ENCODE assay signal across 18 cellular contexts in genomic region chr17:79272666-79273219, GRCh38.
DNase-seq lines count a peak whose midpoint lies in the region; ATAC-seq and TF ChIP-seq lines count a peak whose summit lies in the region.
"Had no signal": no experiment of that assay in that cellular context is flagged by ENCODE, and none has a peak within 500 bp of the region (broad histone marks: within the 10 kb centered on the region; RNA-seq: fewer than 3 reads in every experiment).

No MANE protein-coding gene starts in this region.

- H3K27ac Mint-ChIP-seq in endodermal cell, result peak overlapping the region; percentile 26
- H3K27ac Mint-ChIP-seq in stimulated activated naive B cell treated with anti-CD40 and anti-IgM and Interleukin-4, amounts not matched to agents 10 μg/mL and 1 μg/mL and 100 μg/mL, for 72 hours, result no peak overlapping the region
- H3K27ac Mint-ChIP-seq: activated naive CD8-positive, alpha-beta T cell treated with anti-CD3 and anti-CD28 coated beads for 36 hours; HFFc6 had no signal

- no peak overlapping the region for H3K9ac ChIP-seq in endodermal cell (ENCODE audit: extremely low read depth, low read length, poor library complexity, severe bottlenecking)

- 85 to 89% methylated on average over 7 to 9 of the region's 9 CpGs for WGBS in endodermal cell (ENCODE audit: insufficient coverage in 1 of 2, insufficient read length in 1 of 2), 2 experiments

- H3K36me3 Mint-ChIP-seq in endodermal cell (ENCODE audit: low read depth), result no peaks in the 10 kb centered on the region
- H3K36me3 Mint-ChIP-seq in stimulated activated naive B cell treated with anti-CD40 and anti-IgM and Interleukin-4, amounts not matched to agents 10 μg/mL and 1 μg/mL and 100 μg/mL, for 72 hours, result no peaks in the 10 kb centered on the region
- H3K36me3 Mint-ChIP-seq: activated naive CD8-positive, alpha-beta T cell treated with anti-CD3 and anti-CD28 coated beads for 36 hours had no signal

- no peaks in the 10 kb centered on the region for H3K36me3 ChIP-seq in endodermal cell (ENCODE audit: control insufficient read depth, insufficient read depth, low read length)
- H3K36me3 ChIP-seq: gastroesophageal sphincter had no signal

- peaks cover 9% of the 10 kb centered on the region for H3K4me1 Mint-ChIP-seq in endodermal cell
- peaks cover 0 to 7% of the 10 kb centered on the region in 2 donors for H3K4me1 Mint-ChIP-seq in stimulated activated naive B cell treated with anti-CD40 and anti-IgM and Interleukin-4, amounts not matched to agents 10 μg/mL and 1 μg/mL and 100 μg/mL, for 72 hours
- H3K4me1 Mint-ChIP-seq: activated naive CD8-positive, alpha-beta T cell treated with anti-CD3 and anti-CD28 coated beads for 36 hours had no signal

- H3K9me3 Mint-ChIP-seq in endodermal cell, result no peaks in the 10 kb centered on the region
- H3K9me3 Mint-ChIP-seq in stimulated activated naive B cell treated with anti-CD40 and anti-IgM and Interleukin-4, amounts not matched to agents 10 μg/mL and 1 μg/mL and 100 μg/mL, for 72 hours, result no peaks in the 10 kb centered on the region
- H3K9me3 Mint-ChIP-seq: activated naive CD8-positive, alpha-beta T cell treated with anti-CD3 and anti-CD28 coated beads for 36 hours; HFFc6; stimulated activated naive CD8-positive, alpha-beta T cell treated with anti-CD3 and anti-CD28 coated beads, Interleukin-15, amount 100 ng/mL, for 72 hours had no signal

- no peak overlapping the region for H3K27ac ChIP-seq in endodermal cell (ENCODE audit: low read depth, low read length)
- H3K27ac ChIP-seq: gastroesophageal sphincter had no signal

- H3K27me3 Mint-ChIP-seq in endodermal cell (ENCODE audit: insufficient read depth), result peaks cover 2% of the 10 kb centered on the region
- peaks cover 50 to 51% of the 10 kb centered on the region in 2 donors for H3K27me3 Mint-ChIP-seq in stimulated activated naive B cell treated with anti-CD40 and anti-IgM and Interleukin-4, amounts not matched to agents 10 μg/mL and 1 μg/mL and 100 μg/mL, for 72 hours

- no peak overlapping the region for H3K4me3 Mint-ChIP-seq in endodermal cell
- H3K4me3 Mint-ChIP-seq in stimulated activated naive B cell treated with anti-CD40 and anti-IgM and Interleukin-4, amounts not matched to agents 10 μg/mL and 1 μg/mL and 100 μg/mL, for 72 hours, result no peak overlapping the region
- H3K4me3 Mint-ChIP-seq: activated naive CD8-positive, alpha-beta T cell treated with anti-CD3 and anti-CD28 coated beads for 36 hours; HFFc6; stimulated activated naive CD8-positive, alpha-beta T cell treated with anti-CD3 and anti-CD28 coated beads, Interleukin-15, amount 100 ng/mL, for 72 hours had no signal

- H3K4me3 ChIP-seq in endodermal cell (ENCODE audit: low read length), result no peak overlapping the region
- H3K4me3 ChIP-seq: gastroesophageal sphincter, smooth muscle cell had no signal

- no peaks in the 10 kb centered on the region for H3K27me3 ChIP-seq in endodermal cell (ENCODE audit: control insufficient read depth, insufficient read depth, low read length, poor library complexity, severe bottlenecking)

- peak; percentile 82 for DNase-seq in 8988T
- DNase-seq in ELR (ENCODE audit: low read depth), result peak; percentile 51
- DNase-seq in NCI-H69 (lab: John Stamatoyannopoulos, UW), result peak; percentile 61
- peak; percentile 71 for DNase-seq in endodermal cell
- no peak for DNase-seq in stimulated activated naive B cell treated with anti-CD40 and anti-IgM and Interleukin-4, amounts not matched to agents 10 μg/mL and 1 μg/mL and 100 μg/mL, for 72 hours
- DNase-seq in HuH-7 (ENCODE audit: low spot score), result no peak
- no peak for DNase-seq in NCI-H510A (lab: John Stamatoyannopoulos, UW)
- DNase-seq: activated CD4-positive, alpha-beta T cell treated with anti-CD3 and anti-CD28 coated beads for 4 hours; activated naive CD8-positive, alpha-beta T cell treated with anti-CD3 and anti-CD28 coated beads for 36 hours; activated T-cell treated with anti-CD3 and anti-CD28 coated beads for 4 hours; central memory CD4-positive, alpha-beta T cell; DMS153; HFFc6; NCI-H446 treated with DMSO at 0.1 percent for 48 hours; stimulated activated naive CD8-positive, alpha-beta T cell treated with anti-CD3 and anti-CD28 coated beads, Interleukin-15, amount 100 ng/mL, for 72 hours had no signal

- TF ChIP-seq CTCF in endodermal cell (conservative IDR thresholded peaks at IDR 0.05), result no peak

- H3K4me1 ChIP-seq in endodermal cell (ENCODE audit: control insufficient read depth, insufficient read depth, low read length), result no peaks in the 10 kb centered on the region
- H3K4me1 ChIP-seq: gastroesophageal sphincter had no signal

- no peak for ATAC-seq in stimulated activated naive B cell treated with anti-CD40 and anti-IgM and Interleukin-4, amounts not matched to agents 10 μg/mL and 1 μg/mL and 100 μg/mL, for 72 hours (replicated peaks)
- ATAC-seq in HG02885 (IDR thresholded peaks at IDR 0.05; ENCODE audit: poor library complexity, unreplicated experiment), result no peak
- ATAC-seq: gastroesophageal sphincter; stimulated activated naive CD8-positive, alpha-beta T cell treated with anti-CD3 and anti-CD28 coated beads, Interleukin-15, amount 100 ng/mL, for 72 hours had no signal

- no peaks in the 10 kb centered on the region for H3K9me3 ChIP-seq in endodermal cell (ENCODE audit: control insufficient read depth, low read length)
- H3K9me3 ChIP-seq: gastroesophageal sphincter had no signal

Comparison
In these comparisons a context has a peak if more than half of its experiments do, and no peak if none do; other contexts are left out.
1. DNase-seq: peak in 8988T (single experiment), ELR (single experiment), NCI-H69 (single experiment) and endodermal cell (single experiment); none in stimulated activated naive B cell treated with anti-CD40 and anti-IgM and Interleukin-4, amounts not matched to agents 10 μg/mL and 1 μg/mL and 100 μg/mL, for 72 hours (single experiment), HuH-7 (single experiment) and NCI-H510A (single experiment).